ENCODE assay signal across 1 cellular context in genomic region chr5:160105686-160106085, GRCh38.
TF ChIP-seq lines count a peak whose summit lies in the region.

No MANE protein-coding gene starts in this region.

TF ChIP-seq in GM12878, 131 proteins besides CTCF, POLR2A, EP300 and RAD21 (continued from another document):
- TF ChIP-seq, protein P1, sequence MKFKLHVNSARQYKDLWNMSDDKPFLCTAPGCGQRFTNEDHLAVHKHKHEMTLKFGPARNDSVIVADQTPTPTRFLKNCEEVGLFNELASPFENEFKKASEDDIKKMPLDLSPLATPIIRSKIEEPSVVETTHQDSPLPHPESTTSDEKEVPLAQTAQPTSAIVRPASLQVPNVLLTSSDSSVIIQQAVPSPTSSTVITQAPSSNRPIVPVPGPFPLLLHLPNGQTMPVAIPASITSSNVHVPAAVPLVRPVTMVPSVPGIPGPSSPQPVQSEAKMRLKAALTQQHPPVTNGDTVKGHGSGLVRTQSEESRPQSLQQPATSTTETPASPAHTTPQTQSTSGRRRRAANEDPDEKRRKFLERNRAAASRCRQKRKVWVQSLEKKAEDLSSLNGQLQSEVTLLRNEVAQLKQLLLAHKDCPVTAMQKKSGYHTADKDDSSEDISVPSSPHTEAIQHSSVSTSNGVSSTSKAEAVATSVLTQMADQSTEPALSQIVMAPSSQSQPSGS (IDR thresholded peaks at IDR 0.05; ENCODE audit: low read length) = peak; percentile 50; the same call in 1 of the 2 replicates
- no peak for TF ChIP-seq ZNF207 (IDR thresholded peaks at IDR 0.05; ENCODE audit: borderline replicate concordance)
- TF ChIP-seq CEBPB (IDR thresholded peaks at IDR 0.05; ENCODE audit: borderline replicate concordance in 1 of 2, low read depth in 2 of 2, low read length in 2 of 2) = no peak
- TF ChIP-seq STAT1 (conservative IDR thresholded peaks at IDR 0.05) = no peak
- no peak for TF ChIP-seq BRCA1 (IDR thresholded peaks at IDR 0.05; ENCODE audit: low read depth, low read length)
- TF ChIP-seq TCF7 (IDR thresholded peaks at IDR 0.05; ENCODE audit: borderline replicate concordance) = no peak; the same call in 1 of the 2 replicates
- TF ChIP-seq ZNF274 (IDR thresholded peaks at IDR 0.05; ENCODE audit: insufficient read depth, insufficient read length) = no peak
- no peak for TF ChIP-seq SIN3A (IDR thresholded peaks at IDR 0.05; ENCODE audit: low read depth, low read length)
- TF ChIP-seq BCL11A (IDR thresholded peaks at IDR 0.05; ENCODE audit: low read depth, low read length) = no peak
- peak; percentile 57; the same call in 1 of the 2 replicates for TF ChIP-seq MTA2 (IDR thresholded peaks at IDR 0.05; ENCODE audit: low read depth)
- no peak for TF ChIP-seq NR2C2 (IDR thresholded peaks at IDR 0.05; ENCODE audit: borderline replicate concordance, control insufficient read depth, insufficient read length, low read depth)
- 0 out of 2 replicates have a peak, but pooled peaks have one; percentile 56 for TF ChIP-seq NBN (IDR thresholded peaks at IDR 0.05)
- TF ChIP-seq, protein P2, sequence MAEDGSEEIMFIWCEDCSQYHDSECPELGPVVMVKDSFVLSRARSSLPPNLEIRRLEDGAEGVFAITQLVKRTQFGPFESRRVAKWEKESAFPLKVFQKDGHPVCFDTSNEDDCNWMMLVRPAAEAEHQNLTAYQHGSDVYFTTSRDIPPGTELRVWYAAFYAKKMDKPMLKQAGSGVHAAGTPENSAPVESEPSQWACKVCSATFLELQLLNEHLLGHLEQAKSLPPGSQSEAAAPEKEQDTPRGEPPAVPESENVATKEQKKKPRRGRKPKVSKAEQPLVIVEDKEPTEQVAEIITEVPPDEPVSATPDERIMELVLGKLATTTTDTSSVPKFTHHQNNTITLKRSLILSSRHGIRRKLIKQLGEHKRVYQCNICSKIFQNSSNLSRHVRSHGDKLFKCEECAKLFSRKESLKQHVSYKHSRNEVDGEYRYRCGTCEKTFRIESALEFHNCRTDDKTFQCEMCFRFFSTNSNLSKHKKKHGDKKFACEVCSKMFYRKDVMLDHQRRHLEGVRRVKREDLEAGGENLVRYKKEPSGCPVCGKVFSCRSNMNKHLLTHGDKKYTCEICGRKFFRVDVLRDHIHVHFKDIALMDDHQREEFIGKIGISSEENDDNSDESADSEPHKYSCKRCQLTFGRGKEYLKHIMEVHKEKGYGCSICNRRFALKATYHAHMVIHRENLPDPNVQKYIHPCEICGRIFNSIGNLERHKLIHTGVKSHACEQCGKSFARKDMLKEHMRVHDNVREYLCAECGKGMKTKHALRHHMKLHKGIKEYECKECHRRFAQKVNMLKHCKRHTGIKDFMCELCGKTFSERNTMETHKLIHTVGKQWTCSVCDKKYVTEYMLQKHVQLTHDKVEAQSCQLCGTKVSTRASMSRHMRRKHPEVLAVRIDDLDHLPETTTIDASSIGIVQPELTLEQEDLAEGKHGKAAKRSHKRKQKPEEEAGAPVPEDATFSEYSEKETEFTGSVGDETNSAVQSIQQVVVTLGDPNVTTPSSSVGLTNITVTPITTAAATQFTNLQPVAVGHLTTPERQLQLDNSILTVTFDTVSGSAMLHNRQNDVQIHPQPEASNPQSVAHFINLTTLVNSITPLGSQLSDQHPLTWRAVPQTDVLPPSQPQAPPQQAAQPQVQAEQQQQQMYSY (CRISPR knock-in tag; IDR thresholded peaks at IDR 0.05) = no peak
- TF ChIP-seq SUZ12 (IDR thresholded peaks at IDR 0.05; ENCODE audit: unreplicated experiment) = no peak
- TF ChIP-seq SUPT20H (IDR thresholded peaks at IDR 0.05; ENCODE audit: borderline replicate concordance, control insufficient read depth, low read depth, low read length) = no peak
- TF ChIP-seq YBX1 (IDR thresholded peaks at IDR 0.05) = no peak
- TF ChIP-seq STAT3 (IDR thresholded peaks at IDR 0.05; ENCODE audit: low read depth, low read length) = no peak
- TF ChIP-seq NRF1 (conservative IDR thresholded peaks at IDR 0.05; ENCODE audit: low read depth, low read length) = no peak
- TF ChIP-seq, protein P3, sequence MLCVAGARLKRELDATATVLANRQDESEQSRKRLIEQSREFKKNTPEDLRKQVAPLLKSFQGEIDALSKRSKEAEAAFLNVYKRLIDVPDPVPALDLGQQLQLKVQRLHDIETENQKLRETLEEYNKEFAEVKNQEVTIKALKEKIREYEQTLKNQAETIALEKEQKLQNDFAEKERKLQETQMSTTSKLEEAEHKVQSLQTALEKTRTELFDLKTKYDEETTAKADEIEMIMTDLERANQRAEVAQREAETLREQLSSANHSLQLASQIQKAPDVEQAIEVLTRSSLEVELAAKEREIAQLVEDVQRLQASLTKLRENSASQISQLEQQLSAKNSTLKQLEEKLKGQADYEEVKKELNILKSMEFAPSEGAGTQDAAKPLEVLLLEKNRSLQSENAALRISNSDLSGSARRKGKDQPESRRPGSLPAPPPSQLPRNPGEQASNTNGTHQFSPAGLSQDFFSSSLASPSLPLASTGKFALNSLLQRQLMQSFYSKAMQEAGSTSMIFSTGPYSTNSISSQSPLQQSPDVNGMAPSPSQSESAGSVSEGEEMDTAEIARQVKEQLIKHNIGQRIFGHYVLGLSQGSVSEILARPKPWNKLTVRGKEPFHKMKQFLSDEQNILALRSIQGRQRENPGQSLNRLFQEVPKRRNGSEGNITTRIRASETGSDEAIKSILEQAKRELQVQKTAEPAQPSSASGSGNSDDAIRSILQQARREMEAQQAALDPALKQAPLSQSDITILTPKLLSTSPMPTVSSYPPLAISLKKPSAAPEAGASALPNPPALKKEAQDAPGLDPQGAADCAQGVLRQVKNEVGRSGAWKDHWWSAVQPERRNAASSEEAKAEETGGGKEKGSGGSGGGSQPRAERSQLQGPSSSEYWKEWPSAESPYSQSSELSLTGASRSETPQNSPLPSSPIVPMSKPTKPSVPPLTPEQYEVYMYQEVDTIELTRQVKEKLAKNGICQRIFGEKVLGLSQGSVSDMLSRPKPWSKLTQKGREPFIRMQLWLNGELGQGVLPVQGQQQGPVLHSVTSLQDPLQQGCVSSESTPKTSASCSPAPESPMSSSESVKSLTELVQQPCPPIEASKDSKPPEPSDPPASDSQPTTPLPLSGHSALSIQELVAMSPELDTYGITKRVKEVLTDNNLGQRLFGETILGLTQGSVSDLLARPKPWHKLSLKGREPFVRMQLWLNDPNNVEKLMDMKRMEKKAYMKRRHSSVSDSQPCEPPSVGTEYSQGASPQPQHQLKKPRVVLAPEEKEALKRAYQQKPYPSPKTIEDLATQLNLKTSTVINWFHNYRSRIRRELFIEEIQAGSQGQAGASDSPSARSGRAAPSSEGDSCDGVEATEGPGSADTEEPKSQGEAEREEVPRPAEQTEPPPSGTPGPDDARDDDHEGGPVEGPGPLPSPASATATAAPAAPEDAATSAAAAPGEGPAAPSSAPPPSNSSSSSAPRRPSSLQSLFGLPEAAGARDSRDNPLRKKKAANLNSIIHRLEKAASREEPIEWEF (IDR thresholded peaks at IDR 0.05; ENCODE audit: insufficient replicate concordance, low read depth, low read length) = no peak
- TF ChIP-seq SMAD1 (IDR thresholded peaks at IDR 0.05; ENCODE audit: low read depth, partially characterized antibody) = no peak
- TF ChIP-seq SPI1 (IDR thresholded peaks at IDR 0.05; ENCODE audit: borderline replicate concordance, insufficient read depth, low read depth, low read length) = peak; percentile 56; the same call in 1 of the 2 replicates
- TF ChIP-seq POLR2AphosphoS5 (IDR thresholded peaks at IDR 0.05; ENCODE audit: low read length) = no peak
- no peak for TF ChIP-seq CEBPZ (IDR thresholded peaks at IDR 0.05; ENCODE audit: low read depth, low read length)
- no peak for TF ChIP-seq HCFC1 (IDR thresholded peaks at IDR 0.05; ENCODE audit: low read length)
- TF ChIP-seq, protein P4, sequence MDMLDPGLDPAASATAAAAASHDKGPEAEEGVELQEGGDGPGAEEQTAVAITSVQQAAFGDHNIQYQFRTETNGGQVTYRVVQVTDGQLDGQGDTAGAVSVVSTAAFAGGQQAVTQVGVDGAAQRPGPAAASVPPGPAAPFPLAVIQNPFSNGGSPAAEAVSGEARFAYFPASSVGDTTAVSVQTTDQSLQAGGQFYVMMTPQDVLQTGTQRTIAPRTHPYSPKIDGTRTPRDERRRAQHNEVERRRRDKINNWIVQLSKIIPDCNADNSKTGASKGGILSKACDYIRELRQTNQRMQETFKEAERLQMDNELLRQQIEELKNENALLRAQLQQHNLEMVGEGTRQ (IDR thresholded peaks at IDR 0.05; ENCODE audit: borderline replicate concordance, low read depth, low read length) = no peak
- TF ChIP-seq YY1 (IDR thresholded peaks at IDR 0.05; ENCODE audit: low read depth, low read length) = no peak
- TF ChIP-seq SMARCA5 (IDR thresholded peaks at IDR 0.05) = no peak
- TF ChIP-seq, protein P5, sequence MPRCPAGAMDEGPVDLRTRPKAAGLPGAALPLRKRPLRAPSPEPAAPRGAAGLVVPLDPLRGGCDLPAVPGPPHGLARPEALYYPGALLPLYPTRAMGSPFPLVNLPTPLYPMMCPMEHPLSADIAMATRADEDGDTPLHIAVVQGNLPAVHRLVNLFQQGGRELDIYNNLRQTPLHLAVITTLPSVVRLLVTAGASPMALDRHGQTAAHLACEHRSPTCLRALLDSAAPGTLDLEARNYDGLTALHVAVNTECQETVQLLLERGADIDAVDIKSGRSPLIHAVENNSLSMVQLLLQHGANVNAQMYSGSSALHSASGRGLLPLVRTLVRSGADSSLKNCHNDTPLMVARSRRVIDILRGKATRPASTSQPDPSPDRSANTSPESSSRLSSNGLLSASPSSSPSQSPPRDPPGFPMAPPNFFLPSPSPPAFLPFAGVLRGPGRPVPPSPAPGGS (IDR thresholded peaks at IDR 0.05; ENCODE audit: borderline replicate concordance, insufficient read depth, low read depth, low read length, poor library complexity, severe bottlenecking) = no peak
- TF ChIP-seq PAX8 (IDR thresholded peaks at IDR 0.05) = no peak
- TF ChIP-seq, protein P6, sequence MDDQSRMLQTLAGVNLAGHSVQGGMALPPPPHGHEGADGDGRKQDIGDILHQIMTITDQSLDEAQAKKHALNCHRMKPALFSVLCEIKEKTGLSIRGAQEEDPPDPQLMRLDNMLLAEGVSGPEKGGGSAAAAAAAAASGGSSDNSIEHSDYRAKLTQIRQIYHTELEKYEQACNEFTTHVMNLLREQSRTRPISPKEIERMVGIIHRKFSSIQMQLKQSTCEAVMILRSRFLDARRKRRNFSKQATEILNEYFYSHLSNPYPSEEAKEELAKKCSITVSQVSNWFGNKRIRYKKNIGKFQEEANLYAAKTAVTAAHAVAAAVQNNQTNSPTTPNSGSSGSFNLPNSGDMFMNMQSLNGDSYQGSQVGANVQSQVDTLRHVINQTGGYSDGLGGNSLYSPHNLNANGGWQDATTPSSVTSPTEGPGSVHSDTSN (IDR thresholded peaks at IDR 0.05; ENCODE audit: insufficient replicate concordance, low read depth, low read length) = no peak
- TF ChIP-seq, protein P7, sequence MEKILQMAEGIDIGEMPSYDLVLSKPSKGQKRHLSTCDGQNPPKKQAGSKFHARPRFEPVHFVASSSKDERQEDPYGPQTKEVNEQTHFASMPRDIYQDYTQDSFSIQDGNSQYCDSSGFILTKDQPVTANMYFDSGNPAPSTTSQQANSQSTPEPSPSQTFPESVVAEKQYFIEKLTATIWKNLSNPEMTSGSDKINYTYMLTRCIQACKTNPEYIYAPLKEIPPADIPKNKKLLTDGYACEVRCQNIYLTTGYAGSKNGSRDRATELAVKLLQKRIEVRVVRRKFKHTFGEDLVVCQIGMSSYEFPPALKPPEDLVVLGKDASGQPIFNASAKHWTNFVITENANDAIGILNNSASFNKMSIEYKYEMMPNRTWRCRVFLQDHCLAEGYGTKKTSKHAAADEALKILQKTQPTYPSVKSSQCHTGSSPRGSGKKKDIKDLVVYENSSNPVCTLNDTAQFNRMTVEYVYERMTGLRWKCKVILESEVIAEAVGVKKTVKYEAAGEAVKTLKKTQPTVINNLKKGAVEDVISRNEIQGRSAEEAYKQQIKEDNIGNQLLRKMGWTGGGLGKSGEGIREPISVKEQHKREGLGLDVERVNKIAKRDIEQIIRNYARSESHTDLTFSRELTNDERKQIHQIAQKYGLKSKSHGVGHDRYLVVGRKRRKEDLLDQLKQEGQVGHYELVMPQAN (conservative IDR thresholded peaks at IDR 0.05) = no peak
- TF ChIP-seq NR2F1 (conservative IDR thresholded peaks at IDR 0.05) = no peak
- TF ChIP-seq ZNF217 (IDR thresholded peaks at IDR 0.05) = no peak
- peak; percentile 62 for TF ChIP-seq EED (IDR thresholded peaks at IDR 0.05; ENCODE audit: low read depth)
- TF ChIP-seq, protein P8, sequence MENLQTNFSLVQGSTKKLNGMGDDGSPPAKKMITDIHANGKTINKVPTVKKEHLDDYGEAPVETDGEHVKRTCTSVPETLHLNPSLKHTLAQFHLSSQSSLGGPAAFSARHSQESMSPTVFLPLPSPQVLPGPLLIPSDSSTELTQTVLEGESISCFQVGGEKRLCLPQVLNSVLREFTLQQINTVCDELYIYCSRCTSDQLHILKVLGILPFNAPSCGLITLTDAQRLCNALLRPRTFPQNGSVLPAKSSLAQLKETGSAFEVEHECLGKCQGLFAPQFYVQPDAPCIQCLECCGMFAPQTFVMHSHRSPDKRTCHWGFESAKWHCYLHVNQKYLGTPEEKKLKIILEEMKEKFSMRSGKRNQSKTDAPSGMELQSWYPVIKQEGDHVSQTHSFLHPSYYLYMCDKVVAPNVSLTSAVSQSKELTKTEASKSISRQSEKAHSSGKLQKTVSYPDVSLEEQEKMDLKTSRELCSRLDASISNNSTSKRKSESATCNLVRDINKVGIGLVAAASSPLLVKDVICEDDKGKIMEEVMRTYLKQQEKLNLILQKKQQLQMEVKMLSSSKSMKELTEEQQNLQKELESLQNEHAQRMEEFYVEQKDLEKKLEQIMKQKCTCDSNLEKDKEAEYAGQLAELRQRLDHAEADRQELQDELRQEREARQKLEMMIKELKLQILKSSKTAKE (IDR thresholded peaks at IDR 0.05; ENCODE audit: low read depth, poor library complexity, severe bottlenecking) = no peak
